In the genomic region with DNA sequence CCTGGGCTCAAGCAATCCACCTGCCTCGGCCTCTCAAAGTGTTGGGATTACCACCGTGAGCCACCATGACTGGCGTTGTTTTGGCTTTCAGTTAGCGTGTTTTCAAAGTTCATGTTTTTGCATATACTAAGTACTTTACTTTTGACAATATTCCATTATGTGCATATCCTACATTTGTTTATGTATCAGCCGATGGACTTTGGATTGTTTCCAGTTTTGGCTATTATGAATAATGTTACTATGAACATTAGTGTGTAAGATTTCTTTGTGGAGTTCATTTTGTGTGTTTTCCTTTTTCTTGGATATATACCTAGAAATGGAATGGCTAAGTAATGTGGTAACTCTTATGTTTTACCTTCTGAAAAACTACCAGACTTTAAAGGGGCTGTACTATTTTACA, we compare ENCODE assay signal across 27 cellular contexts.
"Had no signal": no experiment of that assay in that cellular context is flagged by ENCODE, and none has a peak within 500 bp of the region (broad histone marks: within the 10 kb centered on the region; RNA-seq: fewer than 3 reads in every experiment).

No MANE protein-coding gene starts in this region.

- H3K9ac ChIP-seq: neural progenitor cell had no signal

- H3K27ac ChIP-seq: epithelial cell of prostate, esophagus muscularis mucosa, gastroesophageal sphincter, left lung, lower lobe of right lung, neural progenitor cell, pancreas, prostate gland, right lobe of liver, suprapubic skin, thyroid gland, upper lobe of right lung, vagina had no signal

- FAIRE-seq: endometrium, keratinocyte, pancreas had no signal

- H3K27me3 ChIP-seq: esophagus muscularis mucosa, gastroesophageal sphincter, left lung, neural progenitor cell, pancreas, right lobe of liver, suprapubic skin, thyroid gland, upper lobe of right lung, vagina had no signal

- H3K9me3 ChIP-seq: esophagus muscularis mucosa, gastroesophageal sphincter, left lung, lower lobe of right lung, pancreas, prostate gland, right lobe of liver, suprapubic skin, thyroid gland, upper lobe of right lung, vagina had no signal

- H3K4me1 ChIP-seq: left lung, neural progenitor cell, prostate gland, suprapubic skin, thyroid gland had no signal

- H2AFZ ChIP-seq: neural progenitor cell had no signal

- H3K4me2 ChIP-seq: neural progenitor cell had no signal

- H3K36me3 ChIP-seq: gastroesophageal sphincter, lower lobe of right lung, pancreas, prostate gland, right lobe of liver, suprapubic skin, thyroid gland, upper lobe of right lung, vagina had no signal

- ATAC-seq: gastroesophageal sphincter; left lung; lower lobe of right lung; natural killer cell treated with Interleukin-12 subunit alpha and Interleukin-12 subunit beta and Interleukin-15 and Interleukin-18, amount 100 ng/mL, for 72 hours; pancreas; right lobe of liver; stimulated activated effector memory CD8-positive, alpha-beta T cell treated with anti-CD3 and anti-CD28 coated beads, Interleukin-12 subunit alpha, Interleukin-12 subunit beta, amount 100 ng/mL, for 72 hours; stimulated activated naive CD8-positive, alpha-beta T cell treated with anti-CD3 and anti-CD28 coated beads, Interleukin-15, Interleukin-2, amounts not matched to agents 100 U/mL and 50 U/mL, for 24 hours; upper lobe of right lung had no signal

- H3K4me3 ChIP-seq: esophagus muscularis mucosa, gastroesophageal sphincter, left lung, lower lobe of right lung, neural progenitor cell, pancreas, prostate gland, right lobe of liver, suprapubic skin, thyroid gland, upper lobe of right lung, vagina had no signal

- DNase-seq: cortex of kidney; effector memory CD4-positive, alpha-beta T cell; glutamatergic neuron; left lung; lower lobe of right lung; mesenchymal stem cell; midbrain; nucleus accumbens; pancreas; retina; right lobe of liver; stimulated activated CD4-positive, alpha-beta T cell treated with anti-CD3 and anti-CD28 coated beads, Interleukin-4, amount 100 ng/mL, for 1 hour; stimulated activated CD8-positive, alpha-beta memory T cell treated with anti-CD3 and anti-CD28 coated beads, Interleukin-4, amount 100 ng/mL, for 48 hours; stimulated activated naive CD8-positive, alpha-beta T cell treated with anti-CD3 and anti-CD28 coated beads, Interleukin-15, Interleukin-2, amounts not matched to agents 100 U/mL and 50 U/mL, for 24 hours; thyroid gland; upper lobe of right lung had no signal
